ENCODE assay signal across 28 cellular contexts in the genomic region with DNA sequence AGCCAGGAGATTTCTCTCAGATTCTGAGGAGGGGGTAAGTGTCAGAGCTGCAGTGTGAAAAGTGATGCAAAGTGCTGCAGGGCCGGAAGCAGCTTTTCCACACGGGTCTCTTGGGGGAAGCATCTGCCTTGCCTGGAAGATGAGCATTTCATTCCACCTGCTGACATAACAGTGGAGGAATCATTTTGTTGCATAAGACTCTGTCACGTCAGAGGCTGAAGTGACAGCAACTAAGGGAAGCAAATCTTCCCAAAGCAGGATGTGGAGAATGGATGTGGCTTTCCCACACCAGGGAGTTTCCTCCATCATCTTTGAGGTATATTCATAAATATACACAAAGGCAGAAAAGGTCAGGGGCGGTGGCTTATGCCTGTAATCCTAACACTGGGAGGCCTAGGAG. TPM values are rescaled to one million over a fixed set of nuclear protein-coding genes. Genes with fewer than 3 reads are reported as not detected.
A peak's percentile ranks its signal among the peaks of the same experiment; 100 is the strongest.
DNase-seq lines count a peak whose midpoint lies in the region; ATAC-seq and TF ChIP-seq lines count a peak whose summit lies in the region.
"Had no signal": no experiment of that assay in that cellular context is flagged by ENCODE, and none has a peak within 500 bp of the region (broad histone marks: within the 10 kb centered on the region; RNA-seq: fewer than 3 reads in every experiment).

No MANE protein-coding gene starts in this region.

- H3K9ac ChIP-seq in SK-N-SH (no peak overlapping the region), smooth muscle cell (ENCODE audit: low read depth) (no peak overlapping the region)

- no peak overlapping the region for H3K4me3 Mint-ChIP-seq in glutamatergic neuron (ENCODE audit: unreplicated experiment)
- H3K4me3 Mint-ChIP-seq: activated CD4-positive, alpha-beta T cell treated with anti-CD3 and anti-CD28 coated beads, Interleukin-2, amount 10 ng/mL, durations not matched to agents 7 days and 5 days; activated CD8-positive, alpha-beta memory T cell treated with anti-CD3 and anti-CD28 coated beads, Interleukin-2, amount 10 ng/mL, durations not matched to agents 7 days and 5 days; B cell; CD8-positive, alpha-beta memory T cell; nephron; T-helper 2 cell treated with Interferon-gamma antibody and Interleukin-4, amounts not matched to agents 5 μg/mL and 100 μg/mL, for 36 hours had no signal

- no peaks in the 10 kb centered on the region for H3K9me2 ChIP-seq in SK-N-SH

- H4K20me1 ChIP-seq in SK-N-SH (ENCODE audit: insufficient read depth) (no peaks in the 10 kb centered on the region), smooth muscle cell (ENCODE audit: low read depth) (no peaks in the 10 kb centered on the region)

- H3K27me3 ChIP-seq in SK-N-SH (ENCODE audit: insufficient read depth) (no peaks in the 10 kb centered on the region), smooth muscle cell (ENCODE audit: low read depth) (no peaks in the 10 kb centered on the region)
- H3K27me3 ChIP-seq: ascending aorta, sigmoid colon, upper lobe of left lung had no signal

- H3K27ac ChIP-seq in SK-N-SH (ENCODE audit: low read depth in 2 of 2, low read length in 1 of 2) (peak overlapping the region; percentile 41 to 56; a peak in 3 of 4 replicates), smooth muscle cell (ENCODE audit: low read depth) (peak overlapping the region; percentile 37)
- H3K27ac ChIP-seq: ascending aorta, sigmoid colon, upper lobe of left lung, WERI-Rb-1 had no signal

- no peak for TF ChIP-seq EP300 in SK-N-SH (IDR thresholded peaks at IDR 0.05; ENCODE audit: borderline replicate concordance in 1 of 2, low read depth in 1 of 2, low read length in 1 of 2)

- H3F3A ChIP-seq in SK-N-SH (replicated peaks; ENCODE audit: insufficient read depth) (peaks cover 18% of the 10 kb centered on the region), smooth muscle cell (ENCODE audit: low read depth) (peaks cover 6% of the 10 kb centered on the region)

- H3K27ac Mint-ChIP-seq in glutamatergic neuron (ENCODE audit: unreplicated experiment): no peak overlapping the region
- H3K27ac Mint-ChIP-seq: activated CD4-positive, alpha-beta T cell treated with anti-CD3 and anti-CD28 coated beads, Interleukin-2, amount 10 ng/mL, durations not matched to agents 7 days and 5 days; activated CD8-positive, alpha-beta memory T cell treated with anti-CD3 and anti-CD28 coated beads, Interleukin-2, amount 10 ng/mL, durations not matched to agents 7 days and 5 days; activated naive CD4-positive, alpha-beta T cell treated with anti-CD3 and anti-CD28 coated beads, Interleukin-2, amount 50 U/mL, for 72 hours; B cell; CD8-positive, alpha-beta memory T cell; T-helper 2 cell treated with Interferon-gamma antibody and Interleukin-4, amounts not matched to agents 5 μg/mL and 100 μg/mL, for 36 hours had no signal

- H3K9me3 ChIP-seq in SK-N-SH (no peaks in the 10 kb centered on the region), smooth muscle cell (replicated peaks; ENCODE audit: low read depth) (no peaks in the 10 kb centered on the region)
- H3K9me3 ChIP-seq: ascending aorta, sigmoid colon, upper lobe of left lung had no signal

- H3K36me3 Mint-ChIP-seq in glutamatergic neuron (ENCODE audit: unreplicated experiment): peaks cover 14% of the 10 kb centered on the region
- H3K36me3 Mint-ChIP-seq: activated naive CD4-positive, alpha-beta T cell treated with anti-CD3 and anti-CD28 coated beads, Interleukin-2, amount 50 U/mL, for 72 hours had no signal

- TF ChIP-seq RAD21 in SK-N-SH (IDR thresholded peaks at IDR 0.05; ENCODE audit: low read length): no peak

- H3K4me1 Mint-ChIP-seq in glutamatergic neuron (ENCODE audit: low read depth, unreplicated experiment): peaks cover 14% of the 10 kb centered on the region
- H3K4me1 Mint-ChIP-seq: activated CD4-positive, alpha-beta T cell treated with anti-CD3 and anti-CD28 coated beads, Interleukin-2, amount 10 ng/mL, durations not matched to agents 7 days and 5 days; activated CD8-positive, alpha-beta memory T cell treated with anti-CD3 and anti-CD28 coated beads, Interleukin-2, amount 10 ng/mL, durations not matched to agents 7 days and 5 days; B cell; CD8-positive, alpha-beta memory T cell had no signal

- peaks cover 16 to 59% of the 10 kb centered on the region in 2 experiments for H3K36me3 ChIP-seq in SK-N-SH (replicated peaks in 1 of 2; ENCODE audit: control insufficient read depth in 1 of 2, insufficient read depth in 2 of 2, low read length in 1 of 2)
- H3K36me3 ChIP-seq in smooth muscle cell (ENCODE audit: low read depth): no peaks in the 10 kb centered on the region
- H3K36me3 ChIP-seq: WERI-Rb-1 had no signal

- no peaks in the 10 kb centered on the region for H3K27me3 Mint-ChIP-seq in glutamatergic neuron (ENCODE audit: unreplicated experiment)

- TF ChIP-seq CTCF in SK-N-SH (IDR thresholded peaks at IDR 0.05) (no peak), glutamatergic neuron (IDR thresholded peaks at IDR 0.05; ENCODE audit: partially characterized antibody, unreplicated experiment) (no peak), smooth muscle cell (IDR thresholded peaks at IDR 0.05; ENCODE audit: borderline replicate concordance, insufficient read depth, poor library complexity, severe bottlenecking) (no peak)

- H3K4me2 ChIP-seq in SK-N-SH (no peak overlapping the region), smooth muscle cell (no peak overlapping the region)

- H3K4me3 ChIP-seq in SK-N-SH (ENCODE audit: low read depth in 2 of 2, low read length in 1 of 2) (no peak overlapping the region), smooth muscle cell (no peak overlapping the region)
- H3K4me3 ChIP-seq: ascending aorta, sigmoid colon, upper lobe of left lung had no signal

- no peak for ATAC-seq in SK-N-SH treated with all-trans-retinoic acid at 6 μM for 48 hours
- ATAC-seq in GM21423 (IDR thresholded peaks at IDR 0.05; ENCODE audit: unreplicated experiment): no peak
- ATAC-seq: activated CD8-positive, alpha-beta memory T cell treated with anti-CD3 and anti-CD28 coated beads, Interleukin-2, amount 10 ng/mL, durations not matched to agents 7 days and 5 days; activated naive CD4-positive, alpha-beta T cell treated with anti-CD3 and anti-CD28 coated beads, Interleukin-2, amount 50 U/mL, for 72 hours; left ventricle myocardium superior had no signal

- POLR2A ChIA-PET in SK-N-SH (lab: Yijun Ruan, JAX): no interaction called here

- peaks cover 96% of the 10 kb centered on the region for H3K79me2 ChIP-seq in SK-N-SH (ENCODE audit: insufficient read depth)
- peaks cover 61% of the 10 kb centered on the region for H3K79me2 ChIP-seq in smooth muscle cell (ENCODE audit: low read depth)

- no peak for DNase-seq in SK-N-SH
- DNase-seq in RPMI7951 (ENCODE audit: low read depth): peak; percentile 21
- DNase-seq in glutamatergic neuron: peak; percentile 33
- DNase-seq in smooth muscle cell (lab: John Stamatoyannopoulos, UW; ENCODE audit: unreplicated experiment): no peak
- DNase-seq in dedifferentiated amniotic fluid mesenchymal stem cell (ENCODE audit: extremely low spot score): no peak
- no peak for DNase-seq in stimulated activated CD4-positive, alpha-beta T cell treated with anti-CD3 and anti-CD28 coated beads, Interleukin-4, amount 100 ng/mL, for 4 hours
- DNase-seq: activated CD4-positive, alpha-beta T cell treated with anti-CD3 and anti-CD28 coated beads, Interleukin-2, amount 10 ng/mL, durations not matched to agents 7 days and 5 days; activated CD8-positive, alpha-beta memory T cell treated with anti-CD3 and anti-CD28 coated beads, Interleukin-2, amount 10 ng/mL, durations not matched to agents 7 days and 5 days; CD8-positive, alpha-beta memory T cell; GF-D8; GOT3; islet precursor cell; Karpas-422; left ventricle myocardium superior; NCI-H1092; NCI-H1930; NCI-H345; NCI-H774; sigmoid colon; upper lobe of left lung; WERI-Rb-1 had no signal

- H3K9me3 Mint-ChIP-seq in glutamatergic neuron (ENCODE audit: unreplicated experiment): peaks cover 3% of the 10 kb centered on the region
- H3K9me3 Mint-ChIP-seq: activated CD4-positive, alpha-beta T cell treated with anti-CD3 and anti-CD28 coated beads, Interleukin-2, amount 10 ng/mL, durations not matched to agents 7 days and 5 days; activated naive CD4-positive, alpha-beta T cell treated with anti-CD3 and anti-CD28 coated beads, Interleukin-2, amount 50 U/mL, for 72 hours; CD8-positive, alpha-beta memory T cell; nephron; T-helper 2 cell treated with Interferon-gamma antibody and Interleukin-4, amounts not matched to agents 5 μg/mL and 100 μg/mL, for 36 hours had no signal

- WGBS in SK-N-SH (ENCODE audit: low lambda C conversion rate): 52% methylated on average over 4 of the region's 4 CpGs
- 69% methylated on average over 4 of the region's 4 CpGs for WGBS in smooth muscle cell (ENCODE audit: low lambda C conversion rate)

- H3K4me1 ChIP-seq in SK-N-SH (ENCODE audit: control insufficient read depth in 1 of 2, insufficient read depth in 2 of 2, low read depth in 1 of 2, low read length in 1 of 2) (peaks cover 0 to 15% of the 10 kb centered on the region in 2 experiments; a peak in 3 of 4 replicates), smooth muscle cell (ENCODE audit: low read depth) (peaks cover 11% of the 10 kb centered on the region)

- CTCF ChIA-PET in SK-N-SH (lab: Yijun Ruan, JAX): no interaction called here

- no peak overlapping the region for H2AFZ ChIP-seq in SK-N-SH (ENCODE audit: low read depth)
- H2AFZ ChIP-seq in smooth muscle cell (ENCODE audit: low read depth): no peak overlapping the region

TF ChIP-seq in SK-N-SH, 30 proteins besides CTCF, POLR2A, EP300 and RAD21 (continues in another document):
- TF ChIP-seq POLR2AphosphoS5 (IDR thresholded peaks at IDR 0.05; ENCODE audit: low read depth, low read length) (no peak), MXI1 (IDR thresholded peaks at IDR 0.05; ENCODE audit: low read depth, low read length) (no peak), GABPA (IDR thresholded peaks at IDR 0.05; ENCODE audit: low read depth) (no peak), FOXJ3 (CRISPR knock-in tag; IDR thresholded peaks at IDR 0.05) (no peak)

RNA-seq across cellular contexts. Expression of a gene that starts 22.9 kb away (rescaled TPM):
- polyA plus RNA-seq in SK-N-SH (2012; rRNA removed): 82.2 and 91.5 TPM in 2 replicates
- polyA plus RNA-seq in SK-N-SH (2012; cell fraction: cytosol; rRNA removed): 82.3 and 82.9 TPM in 2 replicates
- polyA plus RNA-seq in SK-N-SH (2012; cell fraction: nucleus; rRNA removed): 97.1 and 145 TPM in 2 replicates
- total RNA-seq in RPMI7951 (2014; rRNA removed; shearing (Covaris generic)): 23.9 and 30.3 TPM in 2 replicates
- 25.1 TPM for total RNA-seq in glutamatergic neuron (ENCODE audit: unreplicated experiment)
- 82.1 and 86.1 TPM in 2 replicates for total RNA-seq in smooth muscle cell
- 44.6 and 77.5 TPM in 2 replicates for polyA plus RNA-seq in smooth muscle cell

Comparison
In these comparisons a context has a peak if more than half of its experiments do, and no peak if none do; other contexts are left out.
1. DNase-seq: peak in RPMI7951 (single experiment) and glutamatergic neuron (single experiment); none in SK-N-SH (single experiment), smooth muscle cell (single experiment), dedifferentiated amniotic fluid mesenchymal stem cell (single experiment) and stimulated activated CD4-positive, alpha-beta T cell treated with anti-CD3 and anti-CD28 coated beads, Interleukin-4, amount 100 ng/mL, for 4 hours (0 of 2).